20 cellular contexts compared by ENCODE assay signal in the genomic region with DNA sequence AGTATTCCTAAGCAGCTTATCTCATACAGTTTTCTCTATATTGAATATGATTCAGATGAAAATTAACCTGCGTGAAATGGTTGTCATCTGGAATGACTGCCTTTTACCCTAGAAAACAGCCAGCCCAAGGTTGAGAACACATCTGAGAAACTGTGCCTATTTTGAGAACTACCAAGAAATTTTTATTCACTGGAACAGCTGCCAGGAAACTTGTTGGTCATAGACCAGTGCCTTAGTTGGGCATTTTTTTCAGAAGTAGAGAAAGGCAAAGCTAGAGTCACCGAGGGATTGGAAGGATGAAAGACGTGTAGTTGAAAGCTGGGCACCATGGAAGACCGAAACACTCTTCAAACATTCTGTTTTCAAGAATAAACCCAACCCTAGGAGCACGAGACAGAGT.
DNase-seq lines count a peak whose midpoint lies in the region; ATAC-seq and TF ChIP-seq lines count a peak whose summit lies in the region.
"Had no signal": no experiment of that assay in that cellular context is flagged by ENCODE, and none has a peak within 500 bp of the region (broad histone marks: within the 10 kb centered on the region; RNA-seq: fewer than 3 reads in every experiment).

No MANE protein-coding gene starts in this region.

- intact Hi-C loops in CD14-positive monocyte (cut with micrococcal nuclease): loop anchor here (2.0 to 10.0 kb wide), 6 partner anchors 134 to 689 kb away; a partner anchor contains a TSS

- H4K20me1 ChIP-seq in hepatocyte (ENCODE audit: insufficient read depth, poor library complexity, severe bottlenecking): no peaks in the 10 kb centered on the region

- H3K9me3 ChIP-seq in SJSA1 (replicated peaks) (no peaks in the 10 kb centered on the region), hepatocyte (ENCODE audit: low read depth) (no peaks in the 10 kb centered on the region), skeletal muscle satellite cell (replicated peaks; ENCODE audit: low read length) (no peaks in the 10 kb centered on the region)
- H3K9me3 ChIP-seq: vagina had no signal

- H3K4me1 ChIP-seq in SJSA1 (replicated peaks) (peaks cover 16% of the 10 kb centered on the region), hepatocyte (ENCODE audit: insufficient read depth) (peaks cover 18% of the 10 kb centered on the region), skeletal muscle satellite cell (ENCODE audit: control insufficient read depth, insufficient read depth, low read length) (peaks cover 39% of the 10 kb centered on the region)

- 94% methylated on average over 5 of the region's 5 CpGs for WGBS in hepatocyte (ENCODE audit: low lambda C conversion rate, missing lambda C conversion rate)

- H2AFZ ChIP-seq in hepatocyte: no peak overlapping the region

- H3K9me2 ChIP-seq in hepatocyte (replicated peaks; ENCODE audit: insufficient read depth): no peaks in the 10 kb centered on the region

- H3K4me3 ChIP-seq in SJSA1 (no peak overlapping the region), hepatocyte (no peak overlapping the region), skeletal muscle satellite cell (ENCODE audit: low read length) (no peak overlapping the region)
- H3K4me3 ChIP-seq: MG63, vagina had no signal

- H3K36me3 ChIP-seq in SJSA1: peaks cover 9% of the 10 kb centered on the region; the same call in 1 of the 2 replicates
- H3K36me3 ChIP-seq in hepatocyte (replicated peaks; ENCODE audit: insufficient read depth, low read depth): no peaks in the 10 kb centered on the region
- no peaks in the 10 kb centered on the region for H3K36me3 ChIP-seq in skeletal muscle satellite cell (ENCODE audit: insufficient read depth, low read length)
- H3K36me3 ChIP-seq: MG63, vagina had no signal

- H3K27me3 ChIP-seq in SJSA1 (replicated peaks): no peaks in the 10 kb centered on the region
- no peaks in the 10 kb centered on the region for H3K27me3 ChIP-seq in hepatocyte
- no peaks in the 10 kb centered on the region for H3K27me3 ChIP-seq in skeletal muscle satellite cell (ENCODE audit: control insufficient read depth, insufficient read depth, low read length)
- H3K27me3 ChIP-seq: MG63, vagina had no signal

- TF ChIP-seq CTCF in CD14-positive monocyte (IDR thresholded peaks at IDR 0.05) (no peak), hepatocyte (IDR thresholded peaks at IDR 0.05; ENCODE audit: poor library complexity) (no peak)

- peaks cover 27% of the 10 kb centered on the region for H3K79me2 ChIP-seq in hepatocyte

- peak overlapping the region in 1 of 2 donors; percentile 48 for H3K4me3 Mint-ChIP-seq in CD14-positive monocyte
- H3K4me3 Mint-ChIP-seq: activated T-helper 1 cell treated with anti-CD3 and anti-CD28 coated beads, Interleukin-12 subunit alpha, Interleukin-12 subunit beta, Interleukin-2, Interleukin-4 antibody, amounts not matched to agents 30 ng/mL and 10 ng/mL and 1 ng/mL, durations not matched to agents 14 hours and 24 hours and 36 hours; T-helper 1 cell treated with Interleukin-12 subunit alpha and Interleukin-12 subunit beta and Interleukin-4 antibody, amounts not matched to agents 30 μg/mL and 1 μg/mL, for 36 hours had no signal

- DNase-seq in CD14-positive monocyte (ENCODE audit: low spot score) (no peak), SJSA1 (ENCODE audit: low read depth in 1 of 2, low spot score in 2 of 2) (no peak), hepatocyte (ENCODE audit: low spot score) (no peak), COR-L47 (lab: John Stamatoyannopoulos, UW) (no peak), NCI-H524 (lab: John Stamatoyannopoulos, UW) (no peak), RPMI8226 (no peak)
- DNase-seq: activated CD8-positive, alpha-beta memory T cell treated with anti-CD3 and anti-CD28 coated beads for 24 hours; central memory CD4-positive, alpha-beta T cell; effector memory CD4-positive, alpha-beta T cell; MG63; NCI-H187 treated with DMSO at 0.1 percent for 48 hours; NCI-H345; SHP77; stimulated activated naive CD8-positive, alpha-beta T cell treated with anti-CD3 and anti-CD28 coated beads, Interleukin-15, Interleukin-2, amounts not matched to agents 100 U/mL and 50 U/mL, for 24 hours had no signal

- ATAC-seq in GM21529 (IDR thresholded peaks at IDR 0.05; ENCODE audit: unreplicated experiment): no peak
- ATAC-seq: stimulated activated naive CD8-positive, alpha-beta T cell treated with anti-CD3 and anti-CD28 coated beads, Interleukin-15, Interleukin-2, amounts not matched to agents 100 U/mL and 50 U/mL, for 24 hours had no signal

- H3K4me1 Mint-ChIP-seq in CD14-positive monocyte: peaks cover 71% of the 10 kb centered on the region

- H3K36me3 Mint-ChIP-seq in CD14-positive monocyte: peaks cover 12% of the 10 kb centered on the region in 2 donors

- peak overlapping the region; percentile 98 to 100 (median 100) for H3K27ac Mint-ChIP-seq in CD14-positive monocyte
- H3K27ac Mint-ChIP-seq: activated T-helper 1 cell treated with anti-CD3 and anti-CD28 coated beads, Interleukin-12 subunit alpha, Interleukin-12 subunit beta, Interleukin-2, Interleukin-4 antibody, amounts not matched to agents 30 ng/mL and 10 ng/mL and 1 ng/mL, durations not matched to agents 14 hours and 24 hours and 36 hours; progenitor cell of endocrine pancreas; T-helper 1 cell treated with Interleukin-12 subunit alpha and Interleukin-12 subunit beta and Interleukin-4 antibody, amounts not matched to agents 30 μg/mL and 1 μg/mL, for 36 hours had no signal

- no peak overlapping the region for H3K9ac ChIP-seq in skeletal muscle satellite cell (ENCODE audit: low read depth, low read length)

- peaks cover 2 to 11% (median 4%) of the 10 kb centered on the region in 7 donors for H3K9me3 Mint-ChIP-seq in CD14-positive monocyte

- no peaks in the 10 kb centered on the region for H3K27me3 Mint-ChIP-seq in CD14-positive monocyte (ENCODE audit: low read depth in 3 of 3)
- H3K27me3 Mint-ChIP-seq: progenitor cell of endocrine pancreas had no signal

- H3K4me2 ChIP-seq in hepatocyte: no peak overlapping the region
- peak overlapping the region; percentile 9 for H3K4me2 ChIP-seq in skeletal muscle satellite cell (ENCODE audit: low read length)

- H3K27ac ChIP-seq in SJSA1 (peak overlapping the region; percentile 42; the same call in 1 of the 2 replicates), hepatocyte (peak overlapping the region; percentile 63)
- H3K27ac ChIP-seq: vagina had no signal
